ENCODE assay signal across 1 cellular context in the genomic region with DNA sequence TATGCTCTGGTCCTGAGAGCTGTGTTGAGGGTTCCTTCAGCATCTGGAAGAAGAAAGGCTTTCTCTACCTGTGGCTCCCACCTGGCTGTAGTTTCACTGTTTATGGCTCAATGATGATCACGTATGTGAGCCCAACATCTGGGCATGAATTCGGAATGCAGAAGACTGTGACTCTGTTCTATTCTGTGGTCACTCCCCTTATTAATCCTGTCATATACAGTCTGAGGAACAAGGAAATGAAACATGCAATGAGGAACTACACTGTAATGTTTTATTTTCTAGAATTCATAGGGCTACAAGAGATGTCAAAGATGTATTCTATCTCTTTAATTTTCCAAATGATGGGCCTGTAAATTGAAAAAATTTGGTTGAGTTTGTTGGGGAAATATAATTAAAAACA.
TF ChIP-seq lines count a peak whose summit lies in the region.

No MANE protein-coding gene starts in this region.

TF ChIP-seq in WTC11, 78 proteins besides CTCF, POLR2A, EP300 and RAD21 (continued from another document):
- TF ChIP-seq AR (CRISPR knock-in tag; IDR thresholded peaks at IDR 0.05) (no peak), NR3C1 (CRISPR knock-in tag; conservative IDR thresholded peaks at IDR 0.05; ENCODE audit: low read depth) (no peak), ERG (CRISPR knock-in tag; IDR thresholded peaks at IDR 0.05) (no peak), TCF7 (CRISPR knock-in tag; IDR thresholded peaks at IDR 0.05; ENCODE audit: low read depth) (no peak)
- TF ChIP-seq, protein P1, sequence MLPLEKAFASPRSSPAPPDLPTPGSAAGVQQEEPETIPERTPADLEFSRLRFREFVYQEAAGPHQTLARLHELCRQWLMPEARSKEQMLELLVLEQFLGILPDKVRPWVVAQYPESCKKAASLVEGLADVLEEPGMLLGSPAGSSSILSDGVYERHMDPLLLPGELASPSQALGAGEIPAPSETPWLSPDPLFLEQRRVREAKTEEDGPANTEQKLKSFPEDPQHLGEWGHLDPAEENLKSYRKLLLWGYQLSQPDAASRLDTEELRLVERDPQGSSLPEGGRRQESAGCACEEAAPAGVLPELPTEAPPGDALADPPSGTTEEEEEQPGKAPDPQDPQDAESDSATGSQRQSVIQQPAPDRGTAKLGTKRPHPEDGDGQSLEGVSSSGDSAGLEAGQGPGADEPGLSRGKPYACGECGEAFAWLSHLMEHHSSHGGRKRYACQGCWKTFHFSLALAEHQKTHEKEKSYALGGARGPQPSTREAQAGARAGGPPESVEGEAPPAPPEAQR (CRISPR knock-in tag; IDR thresholded peaks at IDR 0.05) = no peak
